In genomic region chr20:48550814-48551213, GRCh38 we compare ENCODE assay signal across 1 cellular context.
TF ChIP-seq lines count a peak whose summit lies in the region.

No MANE protein-coding gene starts in this region.

TF ChIP-seq in A549, 52 proteins besides CTCF, POLR2A, EP300 and RAD21 (continued from another document):
- TF ChIP-seq USF2 (IDR thresholded peaks at IDR 0.05) (no peak), CBX8 (IDR thresholded peaks at IDR 0.05) (no peak), MYC (IDR thresholded peaks at IDR 0.05; ENCODE audit: borderline replicate concordance, low read length) (no peak), JUNB (IDR thresholded peaks at IDR 0.05) (no peak), CBX2 (IDR thresholded peaks at IDR 0.05; ENCODE audit: borderline replicate concordance, low read depth) (no peak), NFE2L2 (conservative IDR thresholded peaks at IDR 0.05; ENCODE audit: low read length) (no peak), SMC3 (IDR thresholded peaks at IDR 0.05) (no peak), ELK1 (IDR thresholded peaks at IDR 0.05; ENCODE audit: low read depth, low read length) (no peak)
